ENCODE assay signal across 31 cellular contexts in genomic region chr12:117292688-117293087, GRCh38.
"Had no signal": no experiment of that assay in that cellular context is flagged by ENCODE, and none has a peak within 500 bp of the region (broad histone marks: within the 10 kb centered on the region; RNA-seq: fewer than 3 reads in every experiment).

No MANE protein-coding gene starts in this region.

- DNase-seq: activated B cell treated with CpG ODN at 0.5 μM for 24 hours; activated CD4-positive, alpha-beta memory T cell treated with anti-CD3 and anti-CD28 coated beads for 36 hours; activated CD4-positive, alpha-beta T cell treated with anti-CD3 and anti-CD28 coated beads for 4 hours; activated CD4-positive, alpha-beta T cell treated with anti-CD3 and anti-CD28 coated beads, Interleukin-2, amount 10 ng/mL, durations not matched to agents 24 days and 14 days; activated CD4-positive, alpha-beta T cell treated with anti-CD3 and anti-CD28 coated beads, Interleukin-2, amount 50 U/mL, for 1 hour; activated CD4-positive, alpha-beta T cell treated with anti-CD3 and anti-CD28 coated beads, Interleukin-2, amount 50 U/mL, for 4 hours; activated CD4-positive, CD25-positive, alpha-beta regulatory T cell treated with anti-CD3 and anti-CD28 coated beads, Interleukin-2, amount 50 U/mL, for 72 hours; activated CD8-positive, alpha-beta memory T cell treated with anti-CD3 and anti-CD28 coated beads for 24 hours; activated CD8-positive, alpha-beta memory T cell treated with anti-CD3 and anti-CD28 coated beads, Interleukin-2, amount 10 ng/mL, durations not matched to agents 7 days and 5 days; activated CD8-positive, alpha-beta memory T cell treated with anti-CD3 and anti-CD28 coated beads, Interleukin-2, amount 50 U/mL, for 48 hours; activated CD8-positive, alpha-beta T cell treated with anti-CD3 and anti-CD28 coated beads, Interleukin-2, amount 10 ng/mL, durations not matched to agents 7 days and 5 days; activated effector memory CD4-positive, alpha-beta T cell treated with Interleukin-2 at 50 U/mL for 16 hours; activated gamma-delta T cell; activated naive CD4-positive, alpha-beta T cell treated with anti-CD3 and anti-CD28 coated beads, Interleukin-2, amount 10 ng/mL, durations not matched to agents 7 days and 5 days; activated naive CD4-positive, alpha-beta T cell treated with Interleukin-2 at 50 U/mL for 16 hours; activated naive CD8-positive, alpha-beta T cell treated with anti-CD3 and anti-CD28 coated beads, Interleukin-2, amount 10 ng/mL, durations not matched to agents 7 days and 5 days; activated naive CD8-positive, alpha-beta T cell treated with anti-CD3 and anti-CD28 coated beads, Interleukin-2, amount 50 U/mL, for 24 hours; activated T-cell treated with anti-CD3 and anti-CD28 coated beads, Interleukin-2, amount 50 U/mL, for 24 hours; activated T-cell treated with anti-CD3 and anti-CD28 coated beads, Interleukin-2, amount 50 U/mL, for 48 hours; amygdala; anterior cingulate cortex; caudate nucleus; cerebellar nuclear complex; T-helper 1 cell; T-helper 2 cell; T-helper 9 cell had no signal

- H3K27me3 ChIP-seq: ascending aorta, cardiac muscle cell had no signal

- H3K27ac ChIP-seq: ascending aorta, cardiac muscle cell, VCaP had no signal

- ATAC-seq: activated CD8-positive, alpha-beta memory T cell treated with anti-CD3 and anti-CD28 coated beads, Interleukin-2, amount 10 ng/mL, durations not matched to agents 7 days and 5 days; activated CD8-positive, alpha-beta T cell treated with anti-CD3 and anti-CD28 coated beads, Interleukin-2, amount 10 ng/mL, durations not matched to agents 7 days and 5 days; activated naive CD8-positive, alpha-beta T cell treated with anti-CD3 and anti-CD28 coated beads, Interleukin-2, amount 50 U/mL, for 24 hours had no signal

- H3K9me3 ChIP-seq: ascending aorta had no signal

- FAIRE-seq: bronchial epithelial cell, TTC549 had no signal

- H3K4me3 ChIP-seq: ascending aorta, cardiac muscle cell had no signal

- H3K36me3 ChIP-seq: ascending aorta, cardiac muscle cell had no signal

- H3K4me1 ChIP-seq: ascending aorta had no signal
